ENCODE assay signal across 22 cellular contexts in genomic region chr7:85454904-85455303, GRCh38.
A peak's percentile ranks its signal among the peaks of the same experiment; 100 is the strongest.
DNase-seq lines count a peak whose midpoint lies in the region; TF ChIP-seq lines count a peak whose summit lies in the region.
"Had no signal": no experiment of that assay in that cellular context is flagged by ENCODE, and none has a peak within 500 bp of the region (broad histone marks: within the 10 kb centered on the region; RNA-seq: fewer than 3 reads in every experiment).

No MANE protein-coding gene starts in this region.

- no peaks in the 10 kb centered on the region for H3K27me3 ChIP-seq in brain microvascular endothelial cell (replicated peaks)
- H3K27me3 ChIP-seq: BLaER1 treated with 17β-estradiol and CSF1 and Interleukin-3, amounts not matched to agents 10 nM and 100 nM had no signal

- no peaks in the 10 kb centered on the region for H3K36me3 ChIP-seq in brain microvascular endothelial cell (replicated peaks)
- H3K36me3 ChIP-seq: BLaER1 treated with 17β-estradiol and CSF1 and Interleukin-3, amounts not matched to agents 10 nM and 100 nM had no signal

- DNase-seq in EL (peak; percentile 16), amniotic epithelial cell (ENCODE audit: low read depth) (peak; percentile 62), brain microvascular endothelial cell (peak; percentile 37), iris pigment epithelial cell (ENCODE audit: low read depth) (peak; percentile 66), substantia nigra (lab: John Stamatoyannopoulos, UW) (no peak), CD1c-positive myeloid dendritic cell (ENCODE audit: extremely low spot score) (no peak), NCI-H1092 treated with DMSO at 0.1 percent for 48 hours (lab: John Stamatoyannopoulos, UW) (no peak), NCI-H345 (lab: John Stamatoyannopoulos, UW) (no peak)
- DNase-seq: AML-193; CD4-positive, alpha-beta memory T cell; COR-L47; GF-D8; NCI-H1092; NCI-H1436; NCI-H187; NCI-H2171 treated with DMSO at 0.1 percent for 48 hours; NCI-H446; NCI-H524 treated with DMSO at 0.1 percent for 48 hours; NCI-H774; SIG-M5 had no signal

- TF ChIP-seq CTCF in brain microvascular endothelial cell (IDR thresholded peaks at IDR 0.05; ENCODE audit: low read depth, low read length, missing control alignments): no peak

- no peak overlapping the region for H3K4me3 ChIP-seq in brain microvascular endothelial cell (ENCODE audit: low read depth, low read length)
- H3K4me3 ChIP-seq: BLaER1 treated with 17β-estradiol and CSF1 and Interleukin-3, amounts not matched to agents 10 nM and 100 nM; SK-N-MC had no signal

- in situ Hi-C loops in brain microvascular endothelial cell (cut with HindIII; ENCODE audit: low pct_ligation_motif_present, low sequenced_read_pairs): no loop called here

- no peak overlapping the region for H3K27ac ChIP-seq in brain microvascular endothelial cell
- H3K27ac ChIP-seq in substantia nigra (ENCODE audit: low read depth, low read length, poor library complexity, severe bottlenecking): no peak overlapping the region
- H3K27ac ChIP-seq: BLaER1 treated with 17β-estradiol and CSF1 and Interleukin-3, amounts not matched to agents 10 nM and 100 nM; SK-N-MC had no signal

Comparison
In these comparisons a context has a peak if more than half of its experiments do, and no peak if none do; other contexts are left out.
1. DNase-seq: peak in EL (single experiment), amniotic epithelial cell (single experiment), brain microvascular endothelial cell (single experiment) and iris pigment epithelial cell (single experiment); none in substantia nigra (0 of 49), CD1c-positive myeloid dendritic cell (single experiment), NCI-H1092 treated with DMSO at 0.1 percent for 48 hours (single experiment) and NCI-H345 (single experiment).